ENCODE assay signal across 18 cellular contexts in the genomic region with DNA sequence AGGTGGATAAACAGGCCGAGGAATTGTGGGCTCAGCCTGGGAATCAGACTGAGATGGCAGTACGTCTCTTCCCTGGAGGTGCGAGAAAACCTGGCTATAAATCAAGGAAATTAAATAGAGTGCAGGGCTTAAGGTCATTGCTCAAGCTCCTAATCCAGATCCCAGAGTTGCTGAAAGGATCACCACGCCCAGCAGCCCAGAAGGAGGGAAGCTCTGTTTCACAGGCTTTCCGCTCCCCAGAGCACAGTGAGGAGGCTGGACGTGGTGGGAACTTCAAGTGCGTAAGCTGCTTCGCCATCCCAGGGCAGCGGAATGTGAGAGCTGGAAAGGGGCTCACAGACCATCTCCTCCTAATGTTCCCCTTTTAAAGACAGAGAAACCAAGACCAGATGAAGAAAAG.
"Had no signal": no experiment of that assay in that cellular context is flagged by ENCODE, and none has a peak within 500 bp of the region (broad histone marks: within the 10 kb centered on the region; RNA-seq: fewer than 3 reads in every experiment).

No MANE protein-coding gene starts in this region.

- DNase-seq: activated CD4-positive, alpha-beta T cell treated with anti-CD3 and anti-CD28 coated beads, Interleukin-2, amount 10 ng/mL, durations not matched to agents 24 days and 14 days; activated CD4-positive, CD25-positive, alpha-beta regulatory T cell; activated CD8-positive, alpha-beta memory T cell treated with anti-CD3 and anti-CD28 coated beads, Interleukin-2, amount 50 U/mL, for 48 hours; activated gamma-delta T cell treated with Interleukin-2 at 50 U/mL for 16 hours; activated T-cell treated with anti-CD3 and anti-CD28 coated beads, Interleukin-2, amount 50 U/mL, for 72 hours; cortex of kidney; effector CD4-positive, alpha-beta T cell; esophagus squamous epithelium; kidney glomerular epithelial cell; naive B cell; pancreas; stimulated activated CD4-positive, alpha-beta T cell treated with anti-CD3 and anti-CD28 coated beads, Interleukin-4, amount 100 ng/mL, for 4 hours; stimulated activated CD8-positive, alpha-beta memory T cell treated with anti-CD3 and anti-CD28 coated beads, Interleukin-4, amount 100 ng/mL, for 48 hours; stimulated activated naive CD4-positive, alpha-beta T cell treated with Interleukin-2 at 50 U/mL for 16 hours; SW 1271; trophoblast cell had no signal

- H3K9me3 ChIP-seq: esophagus squamous epithelium, pancreas, suprapubic skin had no signal

- H3K36me3 ChIP-seq: esophagus squamous epithelium, pancreas, suprapubic skin had no signal

- H3K27me3 ChIP-seq: pancreas, suprapubic skin had no signal

- H3K4me3 ChIP-seq: esophagus squamous epithelium, pancreas, skin epidermis, suprapubic skin had no signal

- H3K4me1 ChIP-seq: pancreas had no signal

- H3K27ac ChIP-seq: esophagus squamous epithelium, pancreas, skin epidermis, suprapubic skin had no signal

- ATAC-seq: activated T-cell treated with anti-CD3 and anti-CD28 coated beads, Interleukin-2, amount 50 U/mL, for 72 hours had no signal
